Comparison of ENCODE assay signal across 8 cellular contexts in genomic region chr2:263022-263738, GRCh38. TPM values are rescaled to one million over a fixed set of nuclear protein-coding genes. Genes with fewer than 3 reads are reported as not detected.
A peak's percentile ranks its signal among the peaks of the same experiment; 100 is the strongest.
DNase-seq lines count a peak whose midpoint lies in the region; ATAC-seq and TF ChIP-seq lines count a peak whose summit lies in the region.

No MANE protein-coding gene starts in this region.

- H3K4me1 ChIP-seq in heart left ventricle = peaks cover 0 to 34% (median 20%) of the 10 kb centered on the region in 12 donors

- no peaks in the 10 kb centered on the region for H3K36me3 ChIP-seq in heart left ventricle

- peak overlapping the region in 11 of 12 donors; percentile 75 to 92 (median 85) for H3K4me3 ChIP-seq in heart left ventricle

- WGBS in heart left ventricle, 4 donors = 46 to 58% (median 53%) methylated on average over 40 to 42 of the region's 42 CpGs

- intact Hi-C loops in heart left ventricle (cut with DNase I) (no loop called here), cardiac septum (cut with DNase I) (no loop called here)

- peak overlapping the region; percentile 93 for H3K4me3 Mint-ChIP-seq in central memory CD8-positive, alpha-beta T cell
- H3K4me3 Mint-ChIP-seq in mesothelial cell of epicardium = peak overlapping the region; percentile 92

- peaks cover 22% of the 10 kb centered on the region for H3K4me1 Mint-ChIP-seq in central memory CD8-positive, alpha-beta T cell
- H3K4me1 Mint-ChIP-seq in mesothelial cell of epicardium = peaks cover 43% of the 10 kb centered on the region

- ATAC-seq in heart left ventricle = no peak
- no peak for ATAC-seq in central memory CD8-positive, alpha-beta T cell (replicated peaks; ENCODE audit: extremely low read depth, poor library complexity, severe bottlenecking)

- TF ChIP-seq POLR2A in heart left ventricle (IDR thresholded peaks at IDR 0.05) = no peak

- H3K27me3 ChIP-seq in heart left ventricle = no peaks in the 10 kb centered on the region

- peaks cover 0 to 14% (median 0%) of the 10 kb centered on the region in 12 donors for H3K9me3 ChIP-seq in heart left ventricle

- no peaks in the 10 kb centered on the region for H3K9me3 Mint-ChIP-seq in central memory CD8-positive, alpha-beta T cell
- peaks cover 8% of the 10 kb centered on the region for H3K9me3 Mint-ChIP-seq in mesothelial cell of epicardium

- TF ChIP-seq CTCF in heart left ventricle (IDR thresholded peaks at IDR 0.05) (no peak), mesothelial cell of epicardium (IDR thresholded peaks at IDR 0.05; ENCODE audit: unreplicated experiment) (no peak), GM13976 (IDR thresholded peaks at IDR 0.05; ENCODE audit: borderline replicate concordance, control extremely low read depth, extremely low read depth, insufficient read depth, missing control alignments) (no peak)

- peaks cover 14% of the 10 kb centered on the region for H3K36me3 Mint-ChIP-seq in central memory CD8-positive, alpha-beta T cell (ENCODE audit: insufficient read depth)
- H3K36me3 Mint-ChIP-seq in mesothelial cell of epicardium = peaks cover 15% of the 10 kb centered on the region

- DNase-seq in heart left ventricle = no peak
- no peak for DNase-seq in cardiac septum (ENCODE audit: low spot score)
- DNase-seq in central memory CD8-positive, alpha-beta T cell (ENCODE audit: low spot score in 2 of 2) = no peak
- DNase-seq in mesothelial cell of epicardium (ENCODE audit: low spot score in 2 of 2, unreplicated experiment in 2 of 2) = peak in 1 of 2 experiments; percentile 42
- DNase-seq in ureter (ENCODE audit: low spot score) = peak; percentile 43
- DNase-seq in T1000 (lab: John Stamatoyannopoulos, UW) = no peak
- DNase-seq in GM13976 (ENCODE audit: low spot score) = no peak
- DNase-seq in islet precursor cell = no peak

- in situ Hi-C loops in GM13976 (cut with MboI; ENCODE audit: low sequenced_read_pairs, unreplicated experiment) = no loop called here

- H3K27ac Mint-ChIP-seq in central memory CD8-positive, alpha-beta T cell (ENCODE audit: low read depth) = no peak overlapping the region
- peak overlapping the region; percentile 76 for H3K27ac Mint-ChIP-seq in mesothelial cell of epicardium

- H3K27ac ChIP-seq in heart left ventricle = peak overlapping the region in 2 of 12 donors; percentile 70 to 83

- no peaks in the 10 kb centered on the region for H3K27me3 Mint-ChIP-seq in central memory CD8-positive, alpha-beta T cell
- H3K27me3 Mint-ChIP-seq in mesothelial cell of epicardium (ENCODE audit: low read depth) = no peaks in the 10 kb centered on the region

RNA-seq across cellular contexts. Expression of gene SH3YL1, which starts 0.7 kb away (rescaled TPM):
- total RNA-seq in heart left ventricle = 10 to 100 TPM in 5 of 9 donors, 1 to 10 TPM in 4; 4.9 to 16.4 (median 10.5) TPM
- polyA plus RNA-seq in heart left ventricle = 10 to 100 TPM in 1 of 2 donors, 1 to 10 TPM in 1; 7.1 to 11.7 TPM
- total RNA-seq in cardiac septum = 12.9 TPM
- total RNA-seq in mesothelial cell of epicardium = 77.6 to 85.8 TPM (median 84.2 TPM) in 3 replicates
- total RNA-seq in ureter = 90.3 TPM

RNA-seq across cellular contexts. Expression of gene ACP1, which starts 1.6 kb away (rescaled TPM):
- total RNA-seq in heart left ventricle = 10 to 100 TPM; 60.9 to 95.7 (median 64.7) TPM
- 10 to 100 TPM; 51.4 to 99.7 TPM for polyA plus RNA-seq in heart left ventricle
- 64.6 TPM for total RNA-seq in cardiac septum
- 113 to 118 TPM (median 116 TPM) in 3 replicates for total RNA-seq in mesothelial cell of epicardium
- 97.5 TPM for total RNA-seq in ureter

RNA-seq across cellular contexts. Expression of gene ALKAL2, which starts 24.7 kb away (rescaled TPM):
- total RNA-seq in heart left ventricle (1 to 10 TPM in 5 of 9 donors, under 1 TPM in 4; 0.44 to 9.0 (median 2.2) TPM), cardiac septum (2.7 TPM), mesothelial cell of epicardium (0.50 to 1.4 TPM (median 1.1 TPM) in 3 replicates), ureter (1.9 TPM)
- 1 to 10 TPM in 1 of 2 donors, under 1 TPM in 1; 0.25 to 1.2 TPM for polyA plus RNA-seq in heart left ventricle
